ENCODE assay signal across 24 cellular contexts in genomic region chr2:15758779-15759343, GRCh38.
"Had no signal": no experiment of that assay in that cellular context is flagged by ENCODE, and none has a peak within 500 bp of the region (broad histone marks: within the 10 kb centered on the region; RNA-seq: fewer than 3 reads in every experiment).

No MANE protein-coding gene starts in this region.

- H3K4me1 ChIP-seq: body of pancreas, left lung, lower lobe of right lung, vagina had no signal

- H3K4me3 ChIP-seq: body of pancreas, heart left ventricle, left lung, lower lobe of right lung, thoracic aorta, upper lobe of left lung, vagina had no signal

- H3K27ac ChIP-seq: body of pancreas, heart left ventricle, left lung, lower lobe of right lung, thoracic aorta, upper lobe of left lung, vagina had no signal

- H3K4me1 Mint-ChIP-seq: activated CD4-positive, alpha-beta T cell treated with anti-CD3 and anti-CD28 coated beads, Interleukin-2, amount 10 ng/mL, durations not matched to agents 24 days and 14 days; naive thymus-derived CD8-positive, alpha-beta T cell had no signal

- H3K4me3 Mint-ChIP-seq: activated CD4-positive, alpha-beta memory T cell treated with anti-CD3 and anti-CD28 coated beads for 36 hours; activated CD4-positive, alpha-beta T cell treated with anti-CD3 and anti-CD28 coated beads, Interleukin-2, amount 10 ng/mL, durations not matched to agents 24 days and 14 days; activated naive CD8-positive, alpha-beta T cell; naive thymus-derived CD8-positive, alpha-beta T cell had no signal

- ATAC-seq: body of pancreas; heart left ventricle; left lung; lower lobe of right lung; naive thymus-derived CD8-positive, alpha-beta T cell; right cardiac atrium had no signal

- DNase-seq: activated CD4-positive, alpha-beta memory T cell treated with anti-CD3 and anti-CD28 coated beads for 36 hours; activated CD4-positive, alpha-beta T cell treated with anti-CD3 and anti-CD28 coated beads, Interleukin-2, amount 10 ng/mL, durations not matched to agents 24 days and 14 days; activated CD4-positive, CD25-positive, alpha-beta regulatory T cell treated with anti-CD3 and anti-CD28 coated beads, Interleukin-2, amount 50 U/mL, for 72 hours; activated effector memory CD4-positive, alpha-beta T cell treated with Interleukin-2 at 50 U/mL for 16 hours; activated naive CD4-positive, alpha-beta T cell treated with Interleukin-2 at 50 U/mL for 16 hours; activated T-cell treated with anti-CD3 and anti-CD28 coated beads for 4 hours; body of pancreas; effector memory CD4-positive, alpha-beta T cell; heart left ventricle; hypothalamus; kidney glomerular epithelial cell; left lung; lower lobe of right lung; mesenchymal stem cell; naive thymus-derived CD8-positive, alpha-beta T cell; right cardiac atrium; stimulated activated CD4-positive, alpha-beta T cell treated with anti-CD3 and anti-CD28 coated beads, Interleukin-2, amount 100 ng/mL, for 48 hours; stimulated activated naive CD4-positive, alpha-beta T cell treated with Interleukin-2 at 50 U/mL for 16 hours; T-helper 2 cell had no signal

- H3K36me3 Mint-ChIP-seq: activated CD4-positive, alpha-beta memory T cell treated with anti-CD3 and anti-CD28 coated beads for 36 hours; activated naive CD8-positive, alpha-beta T cell; naive thymus-derived CD8-positive, alpha-beta T cell had no signal

- H3K27ac Mint-ChIP-seq: activated CD4-positive, alpha-beta memory T cell treated with anti-CD3 and anti-CD28 coated beads for 36 hours; activated CD4-positive, alpha-beta T cell treated with anti-CD3 and anti-CD28 coated beads, Interleukin-2, amount 10 ng/mL, durations not matched to agents 24 days and 14 days; activated naive CD8-positive, alpha-beta T cell; naive thymus-derived CD8-positive, alpha-beta T cell had no signal

- H3K36me3 ChIP-seq: heart left ventricle, left lung, lower lobe of right lung, thoracic aorta, upper lobe of left lung, vagina had no signal

- H3K27me3 ChIP-seq: body of pancreas, heart left ventricle, left lung, upper lobe of left lung, vagina had no signal

- FAIRE-seq: colon had no signal

- H3K27me3 Mint-ChIP-seq: activated CD4-positive, alpha-beta T cell treated with anti-CD3 and anti-CD28 coated beads, Interleukin-2, amount 10 ng/mL, durations not matched to agents 24 days and 14 days had no signal

- H3K9me3 Mint-ChIP-seq: activated CD4-positive, alpha-beta memory T cell treated with anti-CD3 and anti-CD28 coated beads for 36 hours; activated CD4-positive, alpha-beta T cell treated with anti-CD3 and anti-CD28 coated beads, Interleukin-2, amount 10 ng/mL, durations not matched to agents 24 days and 14 days had no signal

- H3K9me3 ChIP-seq: left lung, lower lobe of right lung, thoracic aorta, upper lobe of left lung, vagina had no signal
